In the genomic region with DNA sequence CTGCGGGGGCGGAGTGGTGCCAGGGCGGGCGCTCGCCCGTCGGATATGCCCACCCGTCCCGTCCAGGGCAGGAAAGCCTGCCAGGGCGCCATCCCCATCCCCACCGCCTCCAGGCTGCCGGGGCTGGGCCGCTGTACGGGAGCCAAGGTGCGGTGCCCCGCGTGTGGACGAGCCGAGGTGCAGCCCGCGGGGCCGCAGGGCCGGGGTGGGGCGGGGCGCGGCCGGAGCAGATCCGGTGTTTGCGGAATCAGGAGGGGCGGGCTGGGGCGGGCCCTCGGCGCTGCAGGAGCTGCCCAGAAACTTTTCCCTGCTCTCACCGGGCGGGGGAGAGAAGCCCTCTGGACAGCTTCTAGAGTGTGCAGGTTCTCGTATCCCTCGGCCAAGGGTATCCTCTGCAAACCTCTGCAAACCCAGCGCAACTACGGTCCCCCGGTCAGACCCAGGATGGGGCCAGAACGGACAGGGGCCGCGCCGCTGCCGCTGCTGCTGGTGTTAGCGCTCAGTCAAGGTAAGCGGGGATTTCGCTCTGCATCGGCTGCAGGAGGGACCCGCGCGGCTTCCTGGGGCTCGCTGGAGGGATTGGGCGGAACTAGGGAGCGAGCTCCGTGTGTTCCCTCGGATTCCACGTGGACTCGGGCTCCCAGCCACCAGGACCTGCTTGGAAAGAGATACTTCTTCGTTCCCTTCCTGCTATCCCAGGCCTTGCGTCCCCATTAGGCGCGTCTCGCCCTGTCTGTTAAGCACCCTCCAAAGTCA, we compare ENCODE assay signal across 8 cellular contexts. TPM values are rescaled to one million over a fixed set of nuclear protein-coding genes. Genes with fewer than 3 reads are reported as not detected.
DNase-seq lines count a peak whose midpoint lies in the region; ATAC-seq, FAIRE-seq and TF ChIP-seq lines count a peak whose summit lies in the region.

A gene (plus strand): TSS at position 328 of the 756 bp plus-strand sequence. CDS start 117 bp downstream, at position 445.

- peak within 1 kb of the TSS; percentile 82 to 94 for H3K27ac ChIP-seq in A549
- peak within 1 kb of the TSS; percentile 62 for H3K27ac ChIP-seq in colonic mucosa

- no peaks in the 10 kb centered on the region for H3K36me3 ChIP-seq in colonic mucosa

- FAIRE-seq in A549 (lab: Jason Lieb, UNC), result no peak

- intact Hi-C loops in colonic mucosa (cut with DNase I), result no loop called here

- DNase-seq in A549 (ENCODE audit: low read depth in 1 of 2, low spot score in 1 of 2) (peak; percentile 71 to 72), HK-2 (ENCODE audit: unreplicated experiment) (peak; percentile 50), T1000 (lab: John Stamatoyannopoulos, UW) (peak; percentile 43), colonic mucosa (peak; percentile 88), left kidney (ENCODE audit: low read depth, low spot score) (peak; percentile 82)
- DNase-seq in stimulated activated CD8-positive, alpha-beta memory T cell treated with anti-CD3 and anti-CD28 coated beads, Interleukin-2, amount 100 ng/mL, for 48 hours (ENCODE audit: low read depth in 2 of 2), result peak; percentile 8 to 23

- POLR2A ChIA-PET in A549 (lab: Yijun Ruan, JAX), result interaction anchor here (0.6 to 4.4 kb wide), 12 partner anchors 11 to 189 kb away, joined by 3 to 25 read pairs (median 3); a partner anchor contains a TSS

- no peaks in the 10 kb centered on the region for H3K27me3 ChIP-seq in colonic mucosa

- no peaks in the 10 kb centered on the region for H3K9me3 ChIP-seq in A549
- H3K9me3 ChIP-seq in colonic mucosa, result no peaks in the 10 kb centered on the region

- H3K4me1 ChIP-seq in A549 (peaks cover 29% of the 10 kb centered on the region), colonic mucosa (no peaks in the 10 kb centered on the region)

- peak within 1 kb of the TSS; percentile 81 for H3K4me2 ChIP-seq in A549

- CTCF ChIA-PET in A549 (lab: Yijun Ruan, JAX), result interaction anchor here (0.7 to 5.3 kb wide), 10 partner anchors 10 to 126 kb away, joined by 3 to 61 read pairs (median 5); no protein-coding TSS in a partner anchor

- 0 out of 5 replicates have a peak, but pooled peaks of 1 of the 2 experiments have one; percentile 13 for TF ChIP-seq RAD21 in A549 (conservative IDR thresholded peaks at IDR 0.05 in 1 of 2, IDR thresholded peaks at IDR 0.05 in 1 of 2)

- TF ChIP-seq CTCF in A549 (IDR thresholded peaks at IDR 0.05), result no peak
- no peak for TF ChIP-seq CTCF in colonic mucosa (IDR thresholded peaks at IDR 0.05)

- under 1% methylated on average over 29 of the region's 64 CpGs for WGBS in A549 (ENCODE audit: missing lambda C conversion rate)

- no peak for TF ChIP-seq EP300 in A549 (IDR thresholded peaks at IDR 0.05)

- ATAC-seq in A549 (peak; percentile 89 to 92), GM19025 (IDR thresholded peaks at IDR 0.05; ENCODE audit: low read depth, unreplicated experiment) (peak; percentile 63), GM21360 (IDR thresholded peaks at IDR 0.05; ENCODE audit: unreplicated experiment) (no peak)

- peak within 1 kb of the TSS; percentile 72 to 87 for H3K9ac ChIP-seq in colonic mucosa (ENCODE audit: low read depth in 2 of 2, low read length in 2 of 2)

- H3K4me3 ChIP-seq in A549 (peak within 1 kb of the TSS; percentile 75), colonic mucosa (peak within 1 kb of the TSS; percentile 70)

- peak; percentile 72 for TF ChIP-seq POLR2A in A549 (IDR thresholded peaks at IDR 0.05; ENCODE audit: low read length)

TF ChIP-seq in A549, 52 proteins besides CTCF, POLR2A, EP300 and RAD21:
- no peak for TF ChIP-seq BHLHE40 (IDR thresholded peaks at IDR 0.05; ENCODE audit: low read depth, low read length)
- TF ChIP-seq ZFP36 (IDR thresholded peaks at IDR 0.05; ENCODE audit: borderline replicate concordance, partially characterized antibody), result no peak
- no peak for TF ChIP-seq HOXA7 (CRISPR knock-in tag; IDR thresholded peaks at IDR 0.05)
- 0 out of 2 replicates have a peak, but pooled peaks have one; percentile 43 for TF ChIP-seq MYC (IDR thresholded peaks at IDR 0.05; ENCODE audit: borderline replicate concordance, low read length)
- no peak for TF ChIP-seq FOXS1 (CRISPR knock-in tag; IDR thresholded peaks at IDR 0.05)
- TF ChIP-seq, protein P1, sequence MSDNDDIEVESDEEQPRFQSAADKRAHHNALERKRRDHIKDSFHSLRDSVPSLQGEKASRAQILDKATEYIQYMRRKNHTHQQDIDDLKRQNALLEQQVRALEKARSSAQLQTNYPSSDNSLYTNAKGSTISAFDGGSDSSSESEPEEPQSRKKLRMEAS (IDR thresholded peaks at IDR 0.05), result peak; percentile 59
- TF ChIP-seq TP53 (CRISPR knock-in tag; IDR thresholded peaks at IDR 0.05), result no peak
- no peak for TF ChIP-seq NR3C1 (IDR thresholded peaks at IDR 0.05)
- TF ChIP-seq NFE2L2 (conservative IDR thresholded peaks at IDR 0.05; ENCODE audit: low read length), result no peak
- TF ChIP-seq, protein P2, sequence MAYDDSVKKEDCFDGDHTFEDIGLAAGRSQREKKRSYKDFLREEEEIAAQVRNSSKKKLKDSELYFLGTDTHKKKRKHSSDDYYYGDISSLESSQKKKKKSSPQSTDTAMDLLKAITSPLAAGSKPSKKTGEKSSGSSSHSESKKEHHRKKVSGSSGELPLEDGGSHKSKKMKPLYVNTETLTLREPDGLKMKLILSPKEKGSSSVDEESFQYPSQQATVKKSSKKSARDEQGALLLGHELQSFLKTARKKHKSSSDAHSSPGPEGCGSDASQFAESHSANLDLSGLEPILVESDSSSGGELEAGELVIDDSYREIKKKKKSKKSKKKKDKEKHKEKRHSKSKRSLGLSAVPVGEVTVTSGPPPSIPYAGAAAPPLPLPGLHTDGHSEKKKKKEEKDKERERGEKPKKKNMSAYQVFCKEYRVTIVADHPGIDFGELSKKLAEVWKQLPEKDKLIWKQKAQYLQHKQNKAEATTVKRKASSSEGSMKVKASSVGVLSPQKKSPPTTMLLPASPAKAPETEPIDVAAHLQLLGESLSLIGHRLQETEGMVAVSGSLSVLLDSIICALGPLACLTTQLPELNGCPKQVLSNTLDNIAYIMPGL (CRISPR knock-in tag; IDR thresholded peaks at IDR 0.05; ENCODE audit: borderline replicate concordance), result no peak
- TF ChIP-seq HDAC2 (IDR thresholded peaks at IDR 0.05), result no peak
- TF ChIP-seq CBX8 (IDR thresholded peaks at IDR 0.05), result no peak
- TF ChIP-seq, protein P3, sequence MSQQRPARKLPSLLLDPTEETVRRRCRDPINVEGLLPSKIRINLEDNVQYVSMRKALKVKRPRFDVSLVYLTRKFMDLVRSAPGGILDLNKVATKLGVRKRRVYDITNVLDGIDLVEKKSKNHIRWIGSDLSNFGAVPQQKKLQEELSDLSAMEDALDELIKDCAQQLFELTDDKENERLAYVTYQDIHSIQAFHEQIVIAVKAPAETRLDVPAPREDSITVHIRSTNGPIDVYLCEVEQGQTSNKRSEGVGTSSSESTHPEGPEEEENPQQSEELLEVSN (IDR thresholded peaks at IDR 0.05; ENCODE audit: borderline replicate concordance, low read depth), result no peak
- peak; percentile 29; the same call in 2 of the 3 replicates for TF ChIP-seq SMC3 (IDR thresholded peaks at IDR 0.05)
- TF ChIP-seq JUN (IDR thresholded peaks at IDR 0.05), result peak; percentile 38 to 61; a peak in 3 of 5 replicates
- TF ChIP-seq NPAS2 (CRISPR knock-in tag; IDR thresholded peaks at IDR 0.05; ENCODE audit: borderline replicate concordance), result no peak
- TF ChIP-seq PHF8 (IDR thresholded peaks at IDR 0.05; ENCODE audit: borderline replicate concordance, low read depth), result peak; percentile 17; the same call in 1 of the 2 replicates
TF ChIP-seq in A549: peak in this region for 5.

RNA-seq across cellular contexts. Expression of the gene that starts here (rescaled TPM):
- polyA plus RNA-seq in A549 (2011; rRNA removed) (28.0 and 29.7 TPM in 2 replicates), A549 (2017; fragmentation: RNase III; extraction: RNeasy Plus Mini Kit Qiagen cat#74134 plus additional on column Dnase treatment) (8.5 to 9.7 TPM (median 9.3 TPM) in 3 replicates)
- 1.7 and 2.2 TPM in 2 replicates for polyA plus RNA-seq in A549 (2012; cell fraction: cytosol; rRNA removed)
- 2.7 and 3.4 TPM in 2 replicates for polyA plus RNA-seq in A549 (2012; cell fraction: nucleus; rRNA removed)
- polyA minus RNA-seq in A549 (2011; rRNA and poly(A)+ RNA removed), result 32.7 and 33.9 TPM in 2 replicates
- total RNA-seq in colonic mucosa, result 10 to 100 TPM; 18.3 to 19.7 TPM

Comparison
In these comparisons a context has a peak if more than half of its experiments do, and no peak if none do; other contexts are left out.
1. DNase-seq: peak in every context shown above with its lines; median percentile 88 in colonic mucosa; 82 in left kidney; 72 in A549; 50 in HK-2; 43 in T1000; 16 in stimulated activated CD8-positive, alpha-beta memory T cell treated with anti-CD3 and anti-CD28 coated beads, Interleukin-2, amount 100 ng/mL, for 48 hours.